Comparison of ENCODE assay signal across 9 cellular contexts in the genomic region with DNA sequence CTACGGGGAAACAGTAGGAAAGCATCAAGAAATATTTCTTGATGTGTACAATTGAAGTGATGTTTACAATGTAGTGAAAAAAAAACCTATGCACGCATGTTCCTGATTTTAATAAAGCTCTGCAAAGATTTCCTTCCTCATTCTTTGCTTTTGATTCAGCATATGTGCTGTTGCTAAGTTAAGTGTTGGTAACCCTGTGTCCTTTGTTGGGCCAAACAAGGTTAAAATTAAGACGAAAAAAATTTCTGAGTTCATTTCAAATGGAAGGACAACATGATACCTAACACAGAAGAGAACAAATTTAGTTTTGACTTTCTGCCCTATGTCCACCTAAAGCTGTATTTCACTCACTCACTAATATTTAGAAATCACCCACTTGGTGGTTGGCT.
DNase-seq lines count a peak whose midpoint lies in the region; ATAC-seq and TF ChIP-seq lines count a peak whose summit lies in the region.
"Had no signal": no experiment of that assay in that cellular context is flagged by ENCODE, and none has a peak within 500 bp of the region (broad histone marks: within the 10 kb centered on the region; RNA-seq: fewer than 3 reads in every experiment).

No MANE protein-coding gene starts in this region.

- no peaks in the 10 kb centered on the region for H3K27me3 Mint-ChIP-seq in activated CD8-positive, alpha-beta memory T cell treated with anti-CD3 and anti-CD28 coated beads, Interleukin-2, amount 10 ng/mL, durations not matched to agents 7 days and 5 days
- no peaks in the 10 kb centered on the region for H3K27me3 Mint-ChIP-seq in T-helper 17 cell

- H3K9me3 ChIP-seq in T-helper 17 cell (ENCODE audit: control insufficient read depth, low read length, poor library complexity, severe bottlenecking) (no peaks in the 10 kb centered on the region), right atrium auricular region (no peaks in the 10 kb centered on the region), thoracic aorta (no peaks in the 10 kb centered on the region)

- H3K27ac Mint-ChIP-seq in activated CD8-positive, alpha-beta memory T cell treated with anti-CD3 and anti-CD28 coated beads, Interleukin-2, amount 10 ng/mL, durations not matched to agents 7 days and 5 days = peak overlapping the region; percentile 98
- peak overlapping the region; percentile 98 for H3K27ac Mint-ChIP-seq in T-helper 17 cell

- peak overlapping the region; percentile 78 for H3K4me3 Mint-ChIP-seq in activated CD8-positive, alpha-beta memory T cell treated with anti-CD3 and anti-CD28 coated beads, Interleukin-2, amount 10 ng/mL, durations not matched to agents 7 days and 5 days
- H3K4me3 Mint-ChIP-seq in T-helper 17 cell = peak overlapping the region; percentile 90

- peaks cover 79% of the 10 kb centered on the region for H3K4me1 Mint-ChIP-seq in activated CD8-positive, alpha-beta memory T cell treated with anti-CD3 and anti-CD28 coated beads, Interleukin-2, amount 10 ng/mL, durations not matched to agents 7 days and 5 days
- peaks cover 71% of the 10 kb centered on the region for H3K4me1 Mint-ChIP-seq in T-helper 17 cell

- no peak for DNase-seq in activated CD8-positive, alpha-beta memory T cell treated with anti-CD3 and anti-CD28 coated beads, Interleukin-2, amount 10 ng/mL, durations not matched to agents 7 days and 5 days
- no peak for DNase-seq in activated CD8-positive, alpha-beta memory T cell treated with anti-CD3 and anti-CD28 coated beads for 24 hours
- no peak for DNase-seq in T-helper 17 cell
- DNase-seq in right atrium auricular region (ENCODE audit: low spot score) = no peak
- no peak for DNase-seq in thoracic aorta (ENCODE audit: low spot score)
- no peak for DNase-seq in posterior cingulate gyrus
- DNase-seq in NCI-H510A (lab: John Stamatoyannopoulos, UW) = no peak
- DNase-seq in H7 = no peak
- DNase-seq: NCI-H446 treated with DMSO at 0.1 percent for 48 hours had no signal

- H3K36me3 Mint-ChIP-seq in activated CD8-positive, alpha-beta memory T cell treated with anti-CD3 and anti-CD28 coated beads, Interleukin-2, amount 10 ng/mL, durations not matched to agents 7 days and 5 days = peaks cover 66% of the 10 kb centered on the region
- peaks cover 15% of the 10 kb centered on the region for H3K36me3 Mint-ChIP-seq in T-helper 17 cell (ENCODE audit: low read depth)

- no peaks in the 10 kb centered on the region for H3K27me3 ChIP-seq in right atrium auricular region
- H3K27me3 ChIP-seq in thoracic aorta (replicated peaks; ENCODE audit: insufficient read depth) = no peaks in the 10 kb centered on the region
- H3K27me3 ChIP-seq in H7 (ENCODE audit: control insufficient read depth, insufficient read depth, low read length) = no peaks in the 10 kb centered on the region

- ATAC-seq in activated CD8-positive, alpha-beta memory T cell treated with anti-CD3 and anti-CD28 coated beads, Interleukin-2, amount 10 ng/mL, durations not matched to agents 7 days and 5 days = no peak
- no peak for ATAC-seq in T-helper 17 cell
- ATAC-seq in thoracic aorta (ENCODE audit: insufficient number of reproducible peaks, low FRiP score, low read depth) = no peak

- CTCF ChIA-PET in activated CD8-positive, alpha-beta memory T cell treated with anti-CD3 and anti-CD28 coated beads, Interleukin-2, amount 10 ng/mL, durations not matched to agents 7 days and 5 days (lab: Charles Lee) = interaction anchor here (1.4 to 5.4 kb wide), 6 partner anchors 13 to 272 kb away, joined by 4 to 76 read pairs (median 10); no protein-coding TSS in a partner anchor

- no peaks in the 10 kb centered on the region for H3K36me3 ChIP-seq in right atrium auricular region
- H3K36me3 ChIP-seq in thoracic aorta = no peaks in the 10 kb centered on the region
- H3K36me3 ChIP-seq in H7 (replicated peaks; ENCODE audit: control insufficient read depth, insufficient read depth, low read length) = no peaks in the 10 kb centered on the region

- no peaks in the 10 kb centered on the region for H3K9me3 Mint-ChIP-seq in activated CD8-positive, alpha-beta memory T cell treated with anti-CD3 and anti-CD28 coated beads, Interleukin-2, amount 10 ng/mL, durations not matched to agents 7 days and 5 days (ENCODE audit: low read depth)

- intact Hi-C loops in posterior cingulate gyrus (cut with DNase I) = no loop called here

- H3K4me3 ChIP-seq in right atrium auricular region (no peak overlapping the region), thoracic aorta (peak overlapping the region; percentile 53), H7 (ENCODE audit: insufficient read depth, low read depth, low read length) (no peak overlapping the region)

- no peak for TF ChIP-seq CTCF in right atrium auricular region (IDR thresholded peaks at IDR 0.05)
- no peak for TF ChIP-seq CTCF in thoracic aorta (IDR thresholded peaks at IDR 0.05)

- peak overlapping the region; percentile 71 to 77 for H3K27ac ChIP-seq in right atrium auricular region
- peak overlapping the region; percentile 62 to 79 for H3K27ac ChIP-seq in thoracic aorta

- H3K4me1 ChIP-seq in right atrium auricular region (peaks cover 0 to 39% of the 10 kb centered on the region in 2 donors), thoracic aorta (ENCODE audit: control insufficient read depth in 1 of 2, low read depth in 2 of 2) (peaks cover 15 to 38% of the 10 kb centered on the region in 2 donors)
